8 cellular contexts compared by ENCODE assay signal in the genomic region with DNA sequence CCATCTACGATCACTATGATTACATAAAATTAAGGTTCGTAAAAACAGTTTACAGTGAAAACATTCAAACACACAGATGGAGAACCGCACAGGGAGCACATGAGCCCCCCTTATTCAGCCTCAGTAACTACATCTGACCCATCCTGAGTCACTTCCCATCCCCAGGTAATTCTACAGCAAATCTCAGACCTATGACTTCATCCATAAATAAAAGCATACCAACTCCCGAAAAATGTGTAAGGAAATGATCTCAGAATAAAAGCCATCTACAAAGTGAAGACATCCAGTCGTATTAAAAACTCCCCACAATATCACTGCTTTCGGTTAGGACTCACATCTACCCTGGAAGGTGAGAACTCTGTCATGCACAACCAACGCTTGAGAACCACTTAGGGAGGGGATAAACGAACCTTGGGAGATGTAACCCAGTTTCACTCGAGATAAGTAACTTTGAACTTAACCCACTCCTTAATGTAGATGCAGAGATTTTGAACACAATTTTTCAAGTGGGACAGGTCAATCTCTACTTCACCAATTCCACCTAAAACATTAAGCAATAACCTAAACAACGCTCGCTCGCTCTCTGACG. TPM values are rescaled to one million over a fixed set of nuclear protein-coding genes. Genes with fewer than 3 reads are reported as not detected.
DNase-seq lines count a peak whose midpoint lies in the region; ATAC-seq, FAIRE-seq and TF ChIP-seq lines count a peak whose summit lies in the region.

No MANE protein-coding gene starts in this region.

- in situ Hi-C loops in ACHN (cut with HindIII; ENCODE audit: low pct_ligation_motif_present, low pct_unique_long_range_greater_than_20kb, low sequenced_read_pairs), result no loop called here

- H3K4me1 ChIP-seq in kidney (ENCODE audit: control insufficient read depth in 1 of 2, insufficient read depth in 1 of 2, low read depth in 1 of 2, low read length in 2 of 2) (peaks cover 15% of the 10 kb centered on the region in 2 donors), thymus (ENCODE audit: control insufficient read depth, insufficient read depth, low read length) (peaks cover 9% of the 10 kb centered on the region)

- H3K27me3 ChIP-seq in thymus (ENCODE audit: control insufficient read depth, insufficient read depth), result no peaks in the 10 kb centered on the region

- DNase-seq in ACHN (peak; percentile 33), HCEC 1CT (peak; percentile 54), kidney (no peak), SW 1271 (lab: John Stamatoyannopoulos, UW) (no peak)

- H3K36me3 ChIP-seq in kidney (ENCODE audit: control insufficient read depth in 1 of 2, insufficient read depth in 2 of 2, low read length in 2 of 2), result peaks cover 27 to 33% of the 10 kb centered on the region in 2 donors
- peaks cover 26% of the 10 kb centered on the region for H3K36me3 ChIP-seq in thymus (ENCODE audit: control insufficient read depth, insufficient read depth)

- ATAC-seq in HG02798 (IDR thresholded peaks at IDR 0.05; ENCODE audit: poor library complexity, unreplicated experiment) (no peak), GM21381 (IDR thresholded peaks at IDR 0.05; ENCODE audit: unreplicated experiment) (no peak)

- FAIRE-seq in kidney (lab: Jason Lieb, UNC), result no peak

- peak overlapping the region; percentile 97 to 98 for H3K27ac ChIP-seq in kidney (ENCODE audit: low read depth in 2 of 2, low read length in 2 of 2)
- no peak overlapping the region for H3K27ac ChIP-seq in thymus (ENCODE audit: low read depth)

- no peak for TF ChIP-seq CTCF in kidney (IDR thresholded peaks at IDR 0.05; ENCODE audit: borderline replicate concordance, extremely low read depth, insufficient read depth)

- intact Hi-C loops in kidney (cut with DNase I), result no loop called here

- H3K4me1 Mint-ChIP-seq in activated naive CD8-positive, alpha-beta T cell (ENCODE audit: low read depth), result peaks cover 40% of the 10 kb centered on the region

- H3K27me3 Mint-ChIP-seq in activated naive CD8-positive, alpha-beta T cell, result no peaks in the 10 kb centered on the region

- peak overlapping the region; percentile 95 for H3K4me3 Mint-ChIP-seq in activated naive CD8-positive, alpha-beta T cell

- peak overlapping the region; percentile 92 for H3K27ac Mint-ChIP-seq in activated naive CD8-positive, alpha-beta T cell

- H3K9me3 ChIP-seq in kidney (ENCODE audit: control insufficient read depth in 1 of 2, low read length in 2 of 2) (no peaks in the 10 kb centered on the region), thymus (ENCODE audit: control insufficient read depth) (no peaks in the 10 kb centered on the region)

- H3K9ac ChIP-seq in kidney (ENCODE audit: low read length in 2 of 2), result peak overlapping the region; percentile 43 to 90

- 49% methylated on average over 13 of the region's 13 CpGs for WGBS in thymus

- H3K36me3 Mint-ChIP-seq in activated naive CD8-positive, alpha-beta T cell, result peaks cover 15% of the 10 kb centered on the region

- peak overlapping the region; percentile 71 to 83 for H3K4me3 ChIP-seq in kidney (ENCODE audit: low read length in 2 of 2)
- peak overlapping the region; percentile 87 for H3K4me3 ChIP-seq in thymus (ENCODE audit: low read length)

- H3K9me3 Mint-ChIP-seq in activated naive CD8-positive, alpha-beta T cell (ENCODE audit: low read depth), result no peaks in the 10 kb centered on the region

RNA-seq across cellular contexts. Expression of a gene that starts 1.3 kb away (rescaled TPM):
- 66.2 TPM for total RNA-seq in kidney
- 17.0 TPM for polyA plus RNA-seq in kidney (ENCODE audit: insufficient read depth, low read depth, low replicate concordance)
- 32.5 TPM for polyA plus RNA-seq in thymus

RNA-seq across cellular contexts. Expression of a gene that starts 57.2 kb away (rescaled TPM):
- 59.7 TPM for total RNA-seq in kidney
- polyA plus RNA-seq in kidney (ENCODE audit: insufficient read depth, low read depth, low replicate concordance), result 25.3 TPM
- polyA plus RNA-seq in thymus, result 91.7 TPM

Comparison
In these comparisons a context has a peak if more than half of its experiments do, and no peak if none do; other contexts are left out.
1. DNase-seq: peak in ACHN (single experiment) and HCEC 1CT (single experiment); none in kidney (single experiment) and SW 1271 (0 of 2).